In the genomic region with DNA sequence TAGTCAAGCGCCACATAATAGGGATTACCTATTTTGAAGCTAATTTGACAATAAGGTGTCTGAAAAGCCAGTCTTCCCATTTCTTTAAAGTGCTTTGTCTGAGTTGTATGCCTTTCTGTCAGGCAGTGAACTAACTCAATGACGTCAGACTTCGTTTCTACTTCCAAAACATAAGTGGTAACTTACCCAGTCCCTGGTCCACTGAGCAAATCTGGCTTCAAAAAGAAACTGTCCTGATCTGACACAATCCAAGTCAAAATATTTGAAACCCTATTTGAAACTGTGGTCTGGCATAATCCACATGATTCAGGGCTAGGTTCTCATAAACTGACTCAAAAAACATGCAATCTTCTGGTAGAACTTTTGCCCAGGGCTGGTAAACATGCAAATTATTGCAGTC, we compare ENCODE assay signal across 1 cellular context.
TF ChIP-seq lines count a peak whose summit lies in the region.

No MANE protein-coding gene starts in this region.

TF ChIP-seq in GM23338, 12 proteins besides CTCF, POLR2A, EP300 and RAD21 (continued from another document):
- TF ChIP-seq ZNF462 (CRISPR knock-in tag; IDR thresholded peaks at IDR 0.05) (no peak), EZH2 (IDR thresholded peaks at IDR 0.05; ENCODE audit: low read depth, unreplicated experiment) (no peak), ZNF114 (CRISPR knock-in tag; IDR thresholded peaks at IDR 0.05) (no peak), CREB1 (CRISPR knock-in tag; IDR thresholded peaks at IDR 0.05; ENCODE audit: low read depth) (no peak), JUNB (IDR thresholded peaks at IDR 0.05; ENCODE audit: unreplicated experiment) (no peak), EZH2phosphoT487 (IDR thresholded peaks at IDR 0.05; ENCODE audit: unreplicated experiment) (no peak)
